In the genomic region with DNA sequence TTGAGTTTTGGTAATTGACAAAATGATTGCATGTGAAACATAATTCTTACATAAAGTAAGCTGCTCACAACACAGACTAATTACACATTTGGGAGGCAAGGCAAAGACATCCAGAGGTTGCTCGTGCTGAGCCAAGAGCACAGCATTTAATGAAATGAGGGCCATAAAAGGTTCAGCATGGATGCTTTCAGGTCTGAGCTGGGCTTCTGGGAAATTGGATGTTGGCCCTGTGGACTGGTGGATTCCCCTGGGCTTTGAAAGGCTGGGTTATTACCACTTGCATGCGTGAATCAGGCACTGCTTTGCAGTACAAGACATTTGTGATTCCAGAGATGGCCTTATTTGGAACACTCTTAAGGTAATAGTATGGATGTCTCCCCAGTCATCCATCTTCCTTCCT, we compare ENCODE assay signal across 27 cellular contexts.
DNase-seq lines count a peak whose midpoint lies in the region; ATAC-seq and TF ChIP-seq lines count a peak whose summit lies in the region.
"Had no signal": no experiment of that assay in that cellular context is flagged by ENCODE, and none has a peak within 500 bp of the region (broad histone marks: within the 10 kb centered on the region; RNA-seq: fewer than 3 reads in every experiment).

No MANE protein-coding gene starts in this region.

- no peaks in the 10 kb centered on the region for H3F3A ChIP-seq in smooth muscle cell (ENCODE audit: low read depth)

- H3K27me3 ChIP-seq in smooth muscle cell (ENCODE audit: low read depth) = no peaks in the 10 kb centered on the region
- H3K27me3 ChIP-seq: ascending aorta, cardiac muscle cell, gastrocnemius medialis, right atrium auricular region had no signal

- no peak for TF ChIP-seq CTCF in AG10803 (conservative IDR thresholded peaks at IDR 0.05; ENCODE audit: low read length)
- TF ChIP-seq CTCF in smooth muscle cell (IDR thresholded peaks at IDR 0.05; ENCODE audit: borderline replicate concordance, insufficient read depth, poor library complexity, severe bottlenecking) = no peak

- ATAC-seq in GM21576 (IDR thresholded peaks at IDR 0.05; ENCODE audit: unreplicated experiment) (no peak), GM18498 (IDR thresholded peaks at IDR 0.05; ENCODE audit: unreplicated experiment) (no peak)
- ATAC-seq: effector memory CD8-positive, alpha-beta T cell; gastrocnemius medialis; SK-N-SH treated with all-trans-retinoic acid at 6 μM for 48 hours; stimulated activated effector memory CD8-positive, alpha-beta T cell treated with anti-CD3 and anti-CD28 coated beads, Interleukin-12 subunit alpha, Interleukin-12 subunit beta, amount 100 ng/mL, for 72 hours had no signal

- DNase-seq in AG10803 (ENCODE audit: low read depth) (peak; percentile 33), GM03348 (ENCODE audit: low spot score) (peak; percentile 7), NCI-H2227 treated with DMSO at 0.1 percent for 48 hours (lab: John Stamatoyannopoulos, UW) (peak; percentile 82), fibroblast of peridontal ligament (ENCODE audit: extremely low read depth) (peak; percentile 63), smooth muscle cell (lab: John Stamatoyannopoulos, UW; ENCODE audit: unreplicated experiment) (no peak)
- DNase-seq: activated CD8-positive, alpha-beta memory T cell treated with anti-CD3 and anti-CD28 coated beads for 24 hours; activated effector memory CD4-positive, alpha-beta T cell treated with anti-CD3 and anti-CD28 coated beads, Interleukin-2, amount 50 U/mL, for 16 hours; activated naive CD8-positive, alpha-beta T cell treated with anti-CD3 and anti-CD28 coated beads, Interleukin-2, amount 10 ng/mL, durations not matched to agents 7 days and 5 days; activated T-cell treated with anti-CD3 and anti-CD28 coated beads, Interleukin-2, amount 50 U/mL, for 1 hour; cortex of kidney; effector memory CD8-positive, alpha-beta T cell; gastrocnemius medialis; GM23248; KG1; NCI-H2029; NCI-H524 treated with DMSO at 0.1 percent for 48 hours; OCI-M1; stimulated activated CD4-positive, alpha-beta T cell treated with anti-CD3 and anti-CD28 coated beads, Interleukin-4, amount 100 ng/mL, for 1 hour; T-helper 2 cell had no signal

- H3K4me3 ChIP-seq in AG10803 (ENCODE audit: low read length) (no peak overlapping the region), smooth muscle cell (no peak overlapping the region)
- H3K4me3 ChIP-seq: ascending aorta, cardiac muscle cell, gastrocnemius medialis, GM23248, right atrium auricular region had no signal

- WGBS in smooth muscle cell (ENCODE audit: low lambda C conversion rate) = 74% methylated on average over 2 of the region's 2 CpGs

- no peak overlapping the region for H3K27ac ChIP-seq in smooth muscle cell (ENCODE audit: low read depth)
- H3K27ac ChIP-seq: ascending aorta, cardiac muscle cell, gastrocnemius medialis, GM23248, parathyroid adenoma, right atrium auricular region had no signal

- H3K4me1 ChIP-seq in smooth muscle cell (ENCODE audit: low read depth) = no peaks in the 10 kb centered on the region
- H3K4me1 ChIP-seq: ascending aorta, gastrocnemius medialis, parathyroid adenoma, right atrium auricular region had no signal

- no peak overlapping the region for H3K4me2 ChIP-seq in smooth muscle cell

- H3K9ac ChIP-seq in smooth muscle cell (ENCODE audit: low read depth) = no peak overlapping the region
- H3K9ac ChIP-seq: GM23248, parathyroid adenoma had no signal

- H3K9me3 ChIP-seq in smooth muscle cell (replicated peaks; ENCODE audit: low read depth) = no peaks in the 10 kb centered on the region
- H3K9me3 ChIP-seq: ascending aorta, gastrocnemius medialis, right atrium auricular region had no signal

- H4K20me1 ChIP-seq in smooth muscle cell (ENCODE audit: low read depth) = no peaks in the 10 kb centered on the region

- H3K36me3 ChIP-seq in smooth muscle cell (ENCODE audit: low read depth) = no peaks in the 10 kb centered on the region
- H3K36me3 ChIP-seq: ascending aorta, cardiac muscle cell, gastrocnemius medialis, right atrium auricular region had no signal

- H3K79me2 ChIP-seq in smooth muscle cell (ENCODE audit: low read depth) = no peaks in the 10 kb centered on the region
- H3K79me2 ChIP-seq: parathyroid adenoma had no signal

- H2AFZ ChIP-seq in smooth muscle cell (ENCODE audit: low read depth) = no peak overlapping the region
- H2AFZ ChIP-seq: GM23248, parathyroid adenoma had no signal
